Comparison of ENCODE assay signal across 16 cellular contexts in the genomic region with DNA sequence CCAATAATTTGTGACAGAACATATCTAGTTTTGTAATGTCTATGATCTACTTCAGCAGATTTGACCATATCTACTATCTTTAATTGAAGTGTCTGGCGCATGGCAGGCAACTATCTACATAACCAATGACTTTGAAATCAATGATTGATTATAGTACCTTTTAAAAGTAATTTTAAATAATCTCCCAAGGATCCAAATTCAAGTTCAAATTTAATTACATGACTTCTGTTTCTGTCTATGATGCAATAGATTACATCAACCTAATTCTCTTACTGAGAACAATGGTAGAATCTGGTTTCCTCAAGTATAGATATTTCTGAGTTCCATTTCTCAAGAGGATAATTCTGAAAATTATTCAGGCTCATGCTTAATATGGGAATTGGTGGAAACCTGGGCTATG.
DNase-seq lines count a peak whose midpoint lies in the region; ATAC-seq, FAIRE-seq and TF ChIP-seq lines count a peak whose summit lies in the region.
"Had no signal": no experiment of that assay in that cellular context is flagged by ENCODE, and none has a peak within 500 bp of the region (broad histone marks: within the 10 kb centered on the region; RNA-seq: fewer than 3 reads in every experiment).

No MANE protein-coding gene starts in this region.

- TF ChIP-seq RAD21 in SK-N-SH (IDR thresholded peaks at IDR 0.05; ENCODE audit: low read length), result no peak

- H4K20me1 ChIP-seq in SK-N-SH (ENCODE audit: insufficient read depth) (no peaks in the 10 kb centered on the region), OCI-LY3 (ENCODE audit: insufficient read depth, low read length) (no peaks in the 10 kb centered on the region), hepatocyte (ENCODE audit: insufficient read depth, poor library complexity, severe bottlenecking) (no peaks in the 10 kb centered on the region)
- H4K20me1 ChIP-seq: BLaER1 had no signal

- TF ChIP-seq CTCF in SK-N-SH (IDR thresholded peaks at IDR 0.05), result no peak
- no peak for TF ChIP-seq CTCF in OCI-LY3 (IDR thresholded peaks at IDR 0.05; ENCODE audit: low read depth, low read length)
- no peak for TF ChIP-seq CTCF in bronchial epithelial cell (IDR thresholded peaks at IDR 0.05; ENCODE audit: insufficient read depth, low read length, severe bottlenecking)
- no peak for TF ChIP-seq CTCF in foreskin keratinocyte (conservative IDR thresholded peaks at IDR 0.05)
- TF ChIP-seq CTCF in hepatocyte (IDR thresholded peaks at IDR 0.05; ENCODE audit: poor library complexity), result no peak

- no peaks in the 10 kb centered on the region for H3K9me2 ChIP-seq in SK-N-SH
- no peaks in the 10 kb centered on the region for H3K9me2 ChIP-seq in hepatocyte (replicated peaks; ENCODE audit: insufficient read depth)

- no peaks in the 10 kb centered on the region for H3K79me2 ChIP-seq in SK-N-SH (ENCODE audit: insufficient read depth)
- H3K79me2 ChIP-seq in OCI-LY3 (ENCODE audit: low read length), result no peaks in the 10 kb centered on the region
- H3K79me2 ChIP-seq in hepatocyte, result no peaks in the 10 kb centered on the region

- no peak for TF ChIP-seq EP300 in SK-N-SH (IDR thresholded peaks at IDR 0.05; ENCODE audit: borderline replicate concordance in 1 of 2, low read depth in 1 of 2, low read length in 1 of 2)

- FAIRE-seq in bronchial epithelial cell (lab: Jason Lieb, UNC), result no peak
- FAIRE-seq: GM12878, GM19239 had no signal

- 93% methylated on average over 1 of the region's 1 CpG for WGBS in SK-N-SH (ENCODE audit: low lambda C conversion rate)
- 96% methylated on average over 1 of the region's 1 CpG for WGBS in hepatocyte (ENCODE audit: low lambda C conversion rate, missing lambda C conversion rate)

- no peak overlapping the region for H3K4me3 ChIP-seq in SK-N-SH (ENCODE audit: low read depth in 2 of 2, low read length in 1 of 2)
- H3K4me3 ChIP-seq in OCI-LY3 (ENCODE audit: low read length), result no peak overlapping the region
- H3K4me3 ChIP-seq in bronchial epithelial cell (ENCODE audit: low read depth, low read length), result no peak overlapping the region
- no peak overlapping the region for H3K4me3 ChIP-seq in hepatocyte
- H3K4me3 ChIP-seq: BLaER1, GM12878 had no signal

- no peaks in the 10 kb centered on the region for H3K36me3 ChIP-seq in SK-N-SH (replicated peaks in 1 of 2; ENCODE audit: control insufficient read depth in 1 of 2, insufficient read depth in 2 of 2, low read length in 1 of 2)
- no peaks in the 10 kb centered on the region for H3K36me3 ChIP-seq in OCI-LY3 (replicated peaks; ENCODE audit: low read depth, low read length)
- no peaks in the 10 kb centered on the region for H3K36me3 ChIP-seq in bronchial epithelial cell (ENCODE audit: control insufficient read depth, insufficient read depth, low read length)
- no peaks in the 10 kb centered on the region for H3K36me3 ChIP-seq in hepatocyte (replicated peaks; ENCODE audit: insufficient read depth, low read depth)
- H3K36me3 ChIP-seq: BLaER1 had no signal

- H3K9ac ChIP-seq in SK-N-SH (no peak overlapping the region), OCI-LY3 (ENCODE audit: low read length) (no peak overlapping the region)
- H3K9ac ChIP-seq: BLaER1 had no signal

- no peak overlapping the region for H3K27ac ChIP-seq in SK-N-SH (ENCODE audit: low read depth in 2 of 2, low read length in 1 of 2)
- no peak overlapping the region for H3K27ac ChIP-seq in OCI-LY3 (ENCODE audit: low read length)
- H3K27ac ChIP-seq in foreskin keratinocyte, result peak overlapping the region; percentile 30
- no peak overlapping the region for H3K27ac ChIP-seq in hepatocyte
- H3K27ac ChIP-seq: 22Rv1, BLaER1 had no signal

- H3F3A ChIP-seq in SK-N-SH (replicated peaks; ENCODE audit: insufficient read depth), result peaks cover 4% of the 10 kb centered on the region

- H3K27me3 ChIP-seq in SK-N-SH (ENCODE audit: insufficient read depth) (no peaks in the 10 kb centered on the region), OCI-LY3 (ENCODE audit: low read depth, low read length) (no peaks in the 10 kb centered on the region), bronchial epithelial cell (ENCODE audit: control insufficient read depth, insufficient read depth, low read length) (no peaks in the 10 kb centered on the region), foreskin keratinocyte (no peaks in the 10 kb centered on the region), hepatocyte (no peaks in the 10 kb centered on the region)
- H3K27me3 ChIP-seq: BLaER1 had no signal

- H3K4me1 ChIP-seq in SK-N-SH (ENCODE audit: control insufficient read depth in 1 of 2, insufficient read depth in 2 of 2, low read depth in 1 of 2, low read length in 1 of 2) (peaks cover 0 to 4% of the 10 kb centered on the region in 2 experiments; a peak in 2 of 4 replicates), OCI-LY3 (ENCODE audit: low read length) (peaks cover 17% of the 10 kb centered on the region), foreskin keratinocyte (peaks cover 43% of the 10 kb centered on the region), hepatocyte (ENCODE audit: insufficient read depth) (no peaks in the 10 kb centered on the region)
- H3K4me1 ChIP-seq: BLaER1 had no signal

- H3K4me2 ChIP-seq in SK-N-SH (no peak overlapping the region), OCI-LY3 (ENCODE audit: low read length) (no peak overlapping the region), hepatocyte (no peak overlapping the region)
- H3K4me2 ChIP-seq: BLaER1 had no signal

- DNase-seq in SK-N-SH (no peak), bronchial epithelial cell (ENCODE audit: low read depth) (peak; percentile 41), foreskin keratinocyte (no peak), hepatocyte (ENCODE audit: low spot score) (no peak), NCI-H526 (lab: John Stamatoyannopoulos, UW) (no peak)
- DNase-seq: AML-193; CD8-positive, alpha-beta memory T cell; DMS 273 treated with DMSO at 0.1 percent for 48 hours had no signal

- H3K9me3 ChIP-seq in SK-N-SH (no peaks in the 10 kb centered on the region), OCI-LY3 (ENCODE audit: insufficient read depth, low read length) (no peaks in the 10 kb centered on the region), hepatocyte (ENCODE audit: low read depth) (no peaks in the 10 kb centered on the region)
- H3K9me3 ChIP-seq: BLaER1 had no signal

- ATAC-seq in SK-N-SH treated with all-trans-retinoic acid at 6 μM for 48 hours (no peak), foreskin keratinocyte (no peak), esophagus mucosa (no peak)
- ATAC-seq: GM12878, HCT116 had no signal

- POLR2A ChIA-PET in SK-N-SH (lab: Yijun Ruan, JAX), result no interaction called here

- CTCF ChIA-PET in SK-N-SH (lab: Yijun Ruan, JAX), result interaction anchor here (0.9 kb wide), 1 partner anchor 196 kb away, joined by 3 read pairs; no protein-coding TSS in a partner anchor

- H2AFZ ChIP-seq in SK-N-SH (ENCODE audit: low read depth), result no peak overlapping the region
- H2AFZ ChIP-seq in OCI-LY3 (ENCODE audit: low read depth, low read length), result peak overlapping the region; percentile 17
- no peak overlapping the region for H2AFZ ChIP-seq in hepatocyte

TF ChIP-seq in SK-N-SH treated with all-trans-retinoic acid at 6 μM for 48 hours, 23 proteins besides CTCF, POLR2A, EP300 and RAD21 (continues in another document):
- no peak for TF ChIP-seq TOX (CRISPR knock-in tag; IDR thresholded peaks at IDR 0.05; ENCODE audit: borderline replicate concordance)
- TF ChIP-seq, protein P1, sequence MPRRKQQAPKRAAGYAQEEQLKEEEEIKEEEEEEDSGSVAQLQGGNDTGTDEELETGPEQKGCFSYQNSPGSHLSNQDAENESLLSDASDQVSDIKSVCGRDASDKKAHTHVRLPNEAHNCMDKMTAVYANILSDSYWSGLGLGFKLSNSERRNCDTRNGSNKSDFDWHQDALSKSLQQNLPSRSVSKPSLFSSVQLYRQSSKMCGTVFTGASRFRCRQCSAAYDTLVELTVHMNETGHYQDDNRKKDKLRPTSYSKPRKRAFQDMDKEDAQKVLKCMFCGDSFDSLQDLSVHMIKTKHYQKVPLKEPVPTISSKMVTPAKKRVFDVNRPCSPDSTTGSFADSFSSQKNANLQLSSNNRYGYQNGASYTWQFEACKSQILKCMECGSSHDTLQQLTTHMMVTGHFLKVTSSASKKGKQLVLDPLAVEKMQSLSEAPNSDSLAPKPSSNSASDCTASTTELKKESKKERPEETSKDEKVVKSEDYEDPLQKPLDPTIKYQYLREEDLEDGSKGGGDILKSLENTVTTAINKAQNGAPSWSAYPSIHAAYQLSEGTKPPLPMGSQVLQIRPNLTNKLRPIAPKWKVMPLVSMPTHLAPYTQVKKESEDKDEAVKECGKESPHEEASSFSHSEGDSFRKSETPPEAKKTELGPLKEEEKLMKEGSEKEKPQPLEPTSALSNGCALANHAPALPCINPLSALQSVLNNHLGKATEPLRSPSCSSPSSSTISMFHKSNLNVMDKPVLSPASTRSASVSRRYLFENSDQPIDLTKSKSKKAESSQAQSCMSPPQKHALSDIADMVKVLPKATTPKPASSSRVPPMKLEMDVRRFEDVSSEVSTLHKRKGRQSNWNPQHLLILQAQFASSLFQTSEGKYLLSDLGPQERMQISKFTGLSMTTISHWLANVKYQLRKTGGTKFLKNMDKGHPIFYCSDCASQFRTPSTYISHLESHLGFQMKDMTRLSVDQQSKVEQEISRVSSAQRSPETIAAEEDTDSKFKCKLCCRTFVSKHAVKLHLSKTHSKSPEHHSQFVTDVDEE (CRISPR knock-in tag; IDR thresholded peaks at IDR 0.05), result 0 out of 2 replicates have a peak, but pooled peaks have one; percentile 35

TF ChIP-seq in SK-N-SH, 30 proteins besides CTCF, POLR2A, EP300 and RAD21 (continues in another document):
- TF ChIP-seq, protein P2, sequence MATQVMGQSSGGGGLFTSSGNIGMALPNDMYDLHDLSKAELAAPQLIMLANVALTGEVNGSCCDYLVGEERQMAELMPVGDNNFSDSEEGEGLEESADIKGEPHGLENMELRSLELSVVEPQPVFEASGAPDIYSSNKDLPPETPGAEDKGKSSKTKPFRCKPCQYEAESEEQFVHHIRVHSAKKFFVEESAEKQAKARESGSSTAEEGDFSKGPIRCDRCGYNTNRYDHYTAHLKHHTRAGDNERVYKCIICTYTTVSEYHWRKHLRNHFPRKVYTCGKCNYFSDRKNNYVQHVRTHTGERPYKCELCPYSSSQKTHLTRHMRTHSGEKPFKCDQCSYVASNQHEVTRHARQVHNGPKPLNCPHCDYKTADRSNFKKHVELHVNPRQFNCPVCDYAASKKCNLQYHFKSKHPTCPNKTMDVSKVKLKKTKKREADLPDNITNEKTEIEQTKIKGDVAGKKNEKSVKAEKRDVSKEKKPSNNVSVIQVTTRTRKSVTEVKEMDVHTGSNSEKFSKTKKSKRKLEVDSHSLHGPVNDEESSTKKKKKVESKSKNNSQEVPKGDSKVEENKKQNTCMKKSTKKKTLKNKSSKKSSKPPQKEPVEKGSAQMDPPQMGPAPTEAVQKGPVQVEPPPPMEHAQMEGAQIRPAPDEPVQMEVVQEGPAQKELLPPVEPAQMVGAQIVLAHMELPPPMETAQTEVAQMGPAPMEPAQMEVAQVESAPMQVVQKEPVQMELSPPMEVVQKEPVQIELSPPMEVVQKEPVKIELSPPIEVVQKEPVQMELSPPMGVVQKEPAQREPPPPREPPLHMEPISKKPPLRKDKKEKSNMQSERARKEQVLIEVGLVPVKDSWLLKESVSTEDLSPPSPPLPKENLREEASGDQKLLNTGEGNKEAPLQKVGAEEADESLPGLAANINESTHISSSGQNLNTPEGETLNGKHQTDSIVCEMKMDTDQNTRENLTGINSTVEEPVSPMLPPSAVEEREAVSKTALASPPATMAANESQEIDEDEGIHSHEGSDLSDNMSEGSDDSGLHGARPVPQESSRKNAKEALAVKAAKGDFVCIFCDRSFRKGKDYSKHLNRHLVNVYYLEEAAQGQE (IDR thresholded peaks at IDR 0.05; ENCODE audit: low read depth, low read length), result no peak
